ENCODE assay signal across 21 cellular contexts in genomic region chr14:50697659-50698290, GRCh38.
"Had no signal": no experiment of that assay in that cellular context is flagged by ENCODE, and none has a peak within 500 bp of the region (broad histone marks: within the 10 kb centered on the region; RNA-seq: fewer than 3 reads in every experiment).

No MANE protein-coding gene starts in this region.

- H3K27ac Mint-ChIP-seq: activated naive CD4-positive, alpha-beta T cell treated with anti-CD3 and anti-CD28 coated beads for 36 hours; stimulated activated effector memory CD8-positive, alpha-beta T cell treated with anti-CD3 and anti-CD28 coated beads, Interleukin-12 subunit alpha, Interleukin-12 subunit beta, amount 100 ng/mL, for 72 hours had no signal

- ATAC-seq: activated T-cell treated with anti-CD3 and anti-CD28 coated beads, Interleukin-2, amount 50 U/mL, for 4 hours; body of pancreas; heart right ventricle; lower lobe of right lung; right lobe of liver; stimulated activated effector memory CD8-positive, alpha-beta T cell treated with anti-CD3 and anti-CD28 coated beads, Interleukin-12 subunit alpha, Interleukin-12 subunit beta, amount 100 ng/mL, for 72 hours; stimulated activated naive CD8-positive, alpha-beta T cell treated with anti-CD3 and anti-CD28 coated beads, Interleukin-15, amount 100 ng/mL, for 72 hours had no signal

- H3K4me1 Mint-ChIP-seq: naive B cell; stimulated activated effector memory CD8-positive, alpha-beta T cell treated with anti-CD3 and anti-CD28 coated beads, Interleukin-12 subunit alpha, Interleukin-12 subunit beta, amount 100 ng/mL, for 72 hours; stimulated activated naive CD8-positive, alpha-beta T cell treated with anti-CD3 and anti-CD28 coated beads, Interleukin-15, amount 100 ng/mL, for 72 hours had no signal

- H3K4me3 Mint-ChIP-seq: activated naive CD4-positive, alpha-beta T cell treated with anti-CD3 and anti-CD28 coated beads for 36 hours; activated T-cell treated with anti-CD3 and anti-CD28 coated beads, Interleukin-2, amount 50 U/mL, for 4 hours; naive B cell; stimulated activated effector memory CD8-positive, alpha-beta T cell treated with anti-CD3 and anti-CD28 coated beads, Interleukin-12 subunit alpha, Interleukin-12 subunit beta, amount 100 ng/mL, for 72 hours; stimulated activated naive CD8-positive, alpha-beta T cell treated with anti-CD3 and anti-CD28 coated beads, Interleukin-15, amount 100 ng/mL, for 72 hours had no signal

- H3K4me3 ChIP-seq: body of pancreas, cardiac muscle cell, heart right ventricle, lower lobe of right lung, right lobe of liver, skin epidermis, tibial artery had no signal

- DNase-seq: activated CD4-positive, alpha-beta T cell treated with anti-CD3 and anti-CD28 coated beads for 4 hours; activated CD4-positive, alpha-beta T cell treated with anti-CD3 and anti-CD28 coated beads, Interleukin-2, amount 50 U/mL, for 48 hours; activated CD4-positive, CD25-positive, alpha-beta regulatory T cell; activated CD8-positive, alpha-beta memory T cell treated with anti-CD3 and anti-CD28 coated beads, Interleukin-2, amount 50 U/mL, for 48 hours; activated naive CD4-positive, alpha-beta T cell treated with anti-CD3 and anti-CD28 coated beads for 36 hours; activated T-cell treated with anti-CD3 and anti-CD28 coated beads, Interleukin-2, amount 50 U/mL, for 4 hours; amygdala; body of pancreas; heart right ventricle; lower lobe of right lung; mesendoderm; naive B cell; nucleus accumbens; right lobe of liver; stimulated activated CD4-positive, alpha-beta T cell treated with anti-CD3 and anti-CD28 coated beads, Interleukin-2, amount 100 ng/mL, for 24 hours; stimulated activated naive CD8-positive, alpha-beta T cell treated with anti-CD3 and anti-CD28 coated beads, Interleukin-15, amount 100 ng/mL, for 72 hours; T1000; tibial artery had no signal

- H3K36me3 Mint-ChIP-seq: stimulated activated effector memory CD8-positive, alpha-beta T cell treated with anti-CD3 and anti-CD28 coated beads, Interleukin-12 subunit alpha, Interleukin-12 subunit beta, amount 100 ng/mL, for 72 hours had no signal
